Comparison of ENCODE assay signal across 7 cellular contexts in the genomic region with DNA sequence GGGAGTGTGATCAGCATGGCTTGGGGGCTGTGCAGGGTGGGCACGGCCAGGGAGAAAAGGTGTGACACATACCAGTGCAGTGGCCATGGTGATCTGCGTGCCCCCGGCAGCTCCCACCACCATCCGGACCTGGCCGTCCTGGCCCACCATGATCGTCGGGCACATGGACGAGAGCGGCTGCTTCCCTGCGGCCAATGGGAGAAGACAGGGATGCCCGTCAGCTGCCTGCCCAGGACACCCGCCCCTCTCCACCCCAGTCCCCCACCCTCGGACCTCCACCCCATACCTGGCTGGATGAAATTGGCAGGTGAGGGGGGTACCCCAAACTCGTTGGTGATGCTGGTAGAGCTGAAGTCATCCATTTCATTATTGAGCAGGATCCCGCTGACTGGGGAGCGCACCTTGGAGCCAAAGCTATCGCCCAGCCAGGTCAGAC. TPM values are rescaled to one million over a fixed set of nuclear protein-coding genes. Genes with fewer than 3 reads are reported as not detected.
"Had no signal": no experiment of that assay in that cellular context is flagged by ENCODE, and none has a peak within 500 bp of the region (broad histone marks: within the 10 kb centered on the region; RNA-seq: fewer than 3 reads in every experiment).

No MANE protein-coding gene starts in this region.

RNA-seq across cellular contexts. Expression of a gene that starts 2.8 kb away (rescaled TPM):
- total RNA-seq: GM23248, H4, H7, HepG2, HFFc6, HT1080 had no signal
- polyA plus RNA-seq: GM23248, HepG2, IgD-negative memory B cell had no signal
